Comparison of ENCODE assay signal across 1 cellular context in the genomic region with DNA sequence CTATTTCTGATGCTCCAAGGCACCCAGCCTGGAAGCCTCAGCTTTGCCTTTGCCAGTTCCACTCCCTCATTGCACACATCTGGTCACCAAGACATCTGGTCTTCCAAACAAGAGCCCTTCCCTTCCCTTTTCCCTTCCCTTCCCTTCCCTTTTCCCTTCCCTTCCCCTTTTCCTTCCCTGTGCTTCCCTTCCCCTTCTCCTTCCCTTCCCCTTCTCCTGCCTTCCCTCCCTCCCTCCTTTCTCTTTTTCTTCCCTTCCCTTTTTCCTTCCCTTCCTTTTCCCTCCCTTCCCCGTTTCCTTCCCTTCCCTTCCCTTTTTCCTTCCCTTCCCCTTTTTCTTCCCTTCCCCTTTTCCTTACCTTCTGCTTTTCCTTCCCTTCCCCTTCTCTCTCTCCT.
A peak's percentile ranks its signal among the peaks of the same experiment; 100 is the strongest.
TF ChIP-seq lines count a peak whose summit lies in the region.

No MANE protein-coding gene starts in this region.

TF ChIP-seq in HepG2, 621 proteins besides CTCF, POLR2A, EP300 and RAD21:
- TF ChIP-seq ZSCAN22 (CRISPR knock-in tag; IDR thresholded peaks at IDR 0.05) (no peak), HNRNPK (IDR thresholded peaks at IDR 0.05; ENCODE audit: low read depth, low read length, poor library complexity, severe bottlenecking) (peak; percentile 69), PCBP2 (optimal IDR thresholded peaks at IDR 0.05; ENCODE audit: low read depth, low read length, poor library complexity, severe bottlenecking) (peak; percentile 92), PCBP1 (IDR thresholded peaks at IDR 0.05; ENCODE audit: borderline replicate concordance, low read depth, low read length) (0 out of 2 replicates have a peak, but pooled peaks have one; percentile 34)
